Comparison of ENCODE assay signal across 7 cellular contexts in the genomic region with DNA sequence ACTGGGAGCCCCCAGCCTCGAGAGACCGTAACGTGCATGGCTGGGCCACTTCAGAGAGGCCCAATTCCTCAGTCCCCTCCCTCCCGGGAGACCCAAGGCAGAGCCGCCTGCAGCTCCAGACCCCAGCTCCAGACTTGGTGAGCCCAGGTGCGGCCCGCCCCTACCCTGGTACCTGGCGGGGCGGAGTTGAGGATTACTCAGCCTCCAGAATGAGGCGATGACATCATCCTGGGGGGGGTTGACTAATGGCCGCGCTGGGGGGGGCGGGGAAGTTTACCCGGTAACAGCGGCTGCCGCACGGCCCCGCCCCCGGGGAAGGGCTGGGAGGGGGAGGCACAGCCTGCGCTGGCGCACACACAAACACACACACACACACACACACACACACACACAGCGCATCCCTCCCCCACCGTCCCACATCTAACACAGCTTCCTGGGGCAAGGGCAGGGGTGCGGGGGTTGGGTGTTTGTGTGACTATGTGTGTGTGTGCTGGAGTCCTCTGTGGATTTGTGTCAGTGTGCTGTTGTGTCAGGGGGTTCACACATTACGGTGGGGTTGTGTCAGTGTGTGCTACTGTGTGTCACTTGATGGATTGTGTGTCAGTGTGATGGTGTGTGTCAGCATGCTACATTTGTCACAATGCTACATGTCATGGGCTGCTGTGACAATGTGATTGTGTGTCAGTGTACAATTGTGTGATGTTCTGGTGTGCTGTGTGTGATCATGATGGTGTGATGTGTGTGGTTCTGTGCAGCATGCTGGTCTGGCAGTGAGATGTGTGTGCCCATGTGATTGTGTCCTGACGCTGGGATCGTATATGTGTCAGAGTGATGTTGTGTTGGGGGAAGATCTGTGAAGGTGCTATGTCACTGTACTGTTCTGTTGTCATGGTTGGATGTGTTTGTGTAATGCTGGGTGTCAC. TPM values are rescaled to one million over a fixed set of nuclear protein-coding genes. Genes with fewer than 3 reads are reported as not detected.
A peak's percentile ranks its signal among the peaks of the same experiment; 100 is the strongest.
DNase-seq lines count a peak whose midpoint lies in the region; ATAC-seq and TF ChIP-seq lines count a peak whose summit lies in the region.

No MANE protein-coding gene starts in this region.

- H3K4me3 ChIP-seq in GM23248 (peak overlapping the region; percentile 27; the same call in 1 of the 2 replicates), mucosa of stomach (ENCODE audit: low read length) (peak overlapping the region; percentile 17)

- no peaks in the 10 kb centered on the region for H3K79me2 ChIP-seq in GM23248 (ENCODE audit: insufficient read depth)

- in situ Hi-C loops in GM23248 (cut with MboI) = no loop called here

- peaks cover 14% of the 10 kb centered on the region for H3K4me1 ChIP-seq in GM23248 (ENCODE audit: insufficient read depth)
- H3K4me1 ChIP-seq in mucosa of stomach (ENCODE audit: control insufficient read depth, insufficient read depth, low read length) = peaks cover 35% of the 10 kb centered on the region

- no peak overlapping the region for H2AFZ ChIP-seq in GM23248

- WGBS in GM23248 (ENCODE audit: low coverage in 1 of 2, low lambda C conversion rate in 2 of 2, missing lambda C conversion rate in 2 of 2), 2 experiments = 13 to 18% methylated on average over 13 to 22 of the region's 27 CpGs

- H3K9me3 ChIP-seq in GM23248 (ENCODE audit: low read depth) (no peaks in the 10 kb centered on the region), mucosa of stomach (ENCODE audit: control insufficient read depth, low read length) (no peaks in the 10 kb centered on the region)

- H3K4me2 ChIP-seq in GM23248 (ENCODE audit: unreplicated experiment) = peak overlapping the region; percentile 48

- H3K36me3 ChIP-seq in GM23248 (ENCODE audit: low read depth) = no peaks in the 10 kb centered on the region
- H3K36me3 ChIP-seq in mucosa of stomach (ENCODE audit: control insufficient read depth, insufficient read depth, low read length) = no peaks in the 10 kb centered on the region

- H3K27ac ChIP-seq in GM23248 = no peak overlapping the region

- ATAC-seq in GM18505 (IDR thresholded peaks at IDR 0.05; ENCODE audit: unreplicated experiment) = no peak

- H3K27me3 ChIP-seq in GM23248 (replicated peaks; ENCODE audit: insufficient read depth) (no peaks in the 10 kb centered on the region), mucosa of stomach (ENCODE audit: control insufficient read depth, insufficient read depth, low read length) (peaks cover 34% of the 10 kb centered on the region)

- no peak for TF ChIP-seq POLR2A in GM18505 (IDR thresholded peaks at IDR 0.05; ENCODE audit: borderline replicate concordance, extremely low read depth, insufficient read depth, insufficient read length)

- H3F3A ChIP-seq in GM23248 (ENCODE audit: insufficient read depth) = peaks cover 23% of the 10 kb centered on the region

- H3K9me2 ChIP-seq in GM23248 (ENCODE audit: insufficient read depth) = no peaks in the 10 kb centered on the region

- no peaks in the 10 kb centered on the region for H4K20me1 ChIP-seq in GM23248 (ENCODE audit: insufficient read depth)

- DNase-seq in GM23248 = peak; percentile 91
- peak; percentile 74 for DNase-seq in NCI-H226
- peak; percentile 80 to 81 for DNase-seq in activated CD8-positive, alpha-beta memory T cell treated with anti-CD3 and anti-CD28 coated beads for 1 hour (ENCODE audit: extremely low read depth in 1 of 2, low read depth in 1 of 2)
- DNase-seq in ecto neural progenitor cell (ENCODE audit: low spot score) = peak; percentile 63
- DNase-seq in stimulated activated naive CD4-positive, alpha-beta T cell (lab: John Stamatoyannopoulos, UW) = peak; percentile 77 to 89 (median 86)

- H3K9ac ChIP-seq in GM23248 (peak overlapping the region; percentile 32), mucosa of stomach (ENCODE audit: low read length) (peak overlapping the region; percentile 65)

RNA-seq across cellular contexts. Expression of a gene that starts 10.3 kb away (rescaled TPM):
- 11.9 and 14.6 TPM in 2 replicates for total RNA-seq in GM23248 (2014; rRNA removed; shearing (Covaris generic))
- polyA plus RNA-seq in GM23248 (2016; fragmentation: Nextera tagmentation; extraction: Ambion mirVana) = 6.2 and 6.3 TPM in 2 replicates

RNA-seq across cellular contexts. Expression of a gene that starts 15.1 kb away (rescaled TPM):
- 7.3 and 11.1 TPM in 2 replicates for total RNA-seq in GM23248 (2014; rRNA removed; shearing (Covaris generic))
- 4.1 and 5.8 TPM in 2 replicates for polyA plus RNA-seq in GM23248 (2016; fragmentation: Nextera tagmentation; extraction: Ambion mirVana)

RNA-seq across cellular contexts. Expression of a gene that starts 33.4 kb away (rescaled TPM):
- 2.9 and 5.2 TPM in 2 replicates for total RNA-seq in GM23248 (2014; rRNA removed; shearing (Covaris generic))
- polyA plus RNA-seq in GM23248 (2016; fragmentation: Nextera tagmentation; extraction: Ambion mirVana) = 14.1 and 14.5 TPM in 2 replicates
